In the genomic region with DNA sequence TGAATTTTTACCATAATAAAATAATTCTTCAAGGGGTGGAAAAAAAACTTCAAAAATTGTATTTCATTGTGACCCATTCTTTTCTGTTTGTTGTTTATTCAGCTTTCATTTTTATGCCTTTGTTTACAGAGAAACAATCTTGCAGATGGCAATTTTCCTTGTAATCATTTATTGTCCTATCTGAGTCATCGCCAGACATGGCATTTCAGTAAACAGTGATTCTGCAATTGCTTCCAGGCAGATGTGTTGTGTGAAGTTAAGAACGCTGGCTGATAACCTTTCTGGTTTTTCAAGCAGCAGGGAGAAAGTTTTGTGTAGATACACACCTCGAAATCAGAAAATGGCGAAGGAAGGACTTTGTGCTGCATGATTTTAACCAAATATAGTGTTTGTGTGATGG, we compare ENCODE assay signal across 1 cellular context.
TF ChIP-seq lines count a peak whose summit lies in the region.

No MANE protein-coding gene starts in this region.

TF ChIP-seq in SK-N-SH, 30 proteins besides CTCF, POLR2A, EP300 and RAD21 (continued from another document):
- TF ChIP-seq, protein P1, sequence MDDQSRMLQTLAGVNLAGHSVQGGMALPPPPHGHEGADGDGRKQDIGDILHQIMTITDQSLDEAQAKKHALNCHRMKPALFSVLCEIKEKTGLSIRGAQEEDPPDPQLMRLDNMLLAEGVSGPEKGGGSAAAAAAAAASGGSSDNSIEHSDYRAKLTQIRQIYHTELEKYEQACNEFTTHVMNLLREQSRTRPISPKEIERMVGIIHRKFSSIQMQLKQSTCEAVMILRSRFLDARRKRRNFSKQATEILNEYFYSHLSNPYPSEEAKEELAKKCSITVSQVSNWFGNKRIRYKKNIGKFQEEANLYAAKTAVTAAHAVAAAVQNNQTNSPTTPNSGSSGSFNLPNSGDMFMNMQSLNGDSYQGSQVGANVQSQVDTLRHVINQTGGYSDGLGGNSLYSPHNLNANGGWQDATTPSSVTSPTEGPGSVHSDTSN (IDR thresholded peaks at IDR 0.05) = peak; percentile 35; the same call in 1 of the 2 replicates
- TF ChIP-seq NFIC (IDR thresholded peaks at IDR 0.05; ENCODE audit: borderline replicate concordance) (no peak), NRF1 (IDR thresholded peaks at IDR 0.05; ENCODE audit: low read depth, low read length) (no peak), RCOR1 (IDR thresholded peaks at IDR 0.05; ENCODE audit: low read length) (peak; percentile 97), RFX5 (IDR thresholded peaks at IDR 0.05; ENCODE audit: low read length) (no peak), FOXJ3 (CRISPR knock-in tag; IDR thresholded peaks at IDR 0.05) (peak; percentile 100), FOSL2 (IDR thresholded peaks at IDR 0.05; ENCODE audit: borderline replicate concordance, low read depth) (peak; percentile 23), SMC3 (IDR thresholded peaks at IDR 0.05; ENCODE audit: low read depth, low read length) (no peak; the same call in 1 of the 2 replicates), SIN3A (IDR thresholded peaks at IDR 0.05; ENCODE audit: borderline replicate concordance, low read depth, low read length) (no peak), ELF1 (IDR thresholded peaks at IDR 0.05) (no peak), TCF12 (IDR thresholded peaks at IDR 0.05) (peak; percentile 73), MXI1 (IDR thresholded peaks at IDR 0.05; ENCODE audit: low read depth, low read length) (peak; percentile 52; the same call in 1 of the 2 replicates), GATA2 (CRISPR knock-in tag; IDR thresholded peaks at IDR 0.05) (peak; percentile 100), JUND (IDR thresholded peaks at IDR 0.05) (peak; percentile 39; the same call in 1 of the 2 replicates), YY1 (IDR thresholded peaks at IDR 0.05; ENCODE audit: low read depth) (no peak), TAF1 (IDR thresholded peaks at IDR 0.05; ENCODE audit: borderline replicate concordance, low read depth, low read length) (no peak), GABPA (IDR thresholded peaks at IDR 0.05; ENCODE audit: low read depth) (no peak), FOXM1 (IDR thresholded peaks at IDR 0.05; ENCODE audit: low read depth) (no peak), MEF2A (IDR thresholded peaks at IDR 0.05; ENCODE audit: borderline replicate concordance, low read depth) (no peak)
- TF ChIP-seq, protein P2, sequence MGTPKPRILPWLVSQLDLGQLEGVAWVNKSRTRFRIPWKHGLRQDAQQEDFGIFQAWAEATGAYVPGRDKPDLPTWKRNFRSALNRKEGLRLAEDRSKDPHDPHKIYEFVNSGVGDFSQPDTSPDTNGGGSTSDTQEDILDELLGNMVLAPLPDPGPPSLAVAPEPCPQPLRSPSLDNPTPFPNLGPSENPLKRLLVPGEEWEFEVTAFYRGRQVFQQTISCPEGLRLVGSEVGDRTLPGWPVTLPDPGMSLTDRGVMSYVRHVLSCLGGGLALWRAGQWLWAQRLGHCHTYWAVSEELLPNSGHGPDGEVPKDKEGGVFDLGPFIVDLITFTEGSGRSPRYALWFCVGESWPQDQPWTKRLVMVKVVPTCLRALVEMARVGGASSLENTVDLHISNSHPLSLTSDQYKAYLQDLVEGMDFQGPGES (IDR thresholded peaks at IDR 0.05; ENCODE audit: low read depth, low read length) = no peak
- TF ChIP-seq, protein P3, sequence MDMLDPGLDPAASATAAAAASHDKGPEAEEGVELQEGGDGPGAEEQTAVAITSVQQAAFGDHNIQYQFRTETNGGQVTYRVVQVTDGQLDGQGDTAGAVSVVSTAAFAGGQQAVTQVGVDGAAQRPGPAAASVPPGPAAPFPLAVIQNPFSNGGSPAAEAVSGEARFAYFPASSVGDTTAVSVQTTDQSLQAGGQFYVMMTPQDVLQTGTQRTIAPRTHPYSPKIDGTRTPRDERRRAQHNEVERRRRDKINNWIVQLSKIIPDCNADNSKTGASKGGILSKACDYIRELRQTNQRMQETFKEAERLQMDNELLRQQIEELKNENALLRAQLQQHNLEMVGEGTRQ (IDR thresholded peaks at IDR 0.05; ENCODE audit: borderline replicate concordance, low read depth, low read length) = no peak
- TF ChIP-seq, protein P4, sequence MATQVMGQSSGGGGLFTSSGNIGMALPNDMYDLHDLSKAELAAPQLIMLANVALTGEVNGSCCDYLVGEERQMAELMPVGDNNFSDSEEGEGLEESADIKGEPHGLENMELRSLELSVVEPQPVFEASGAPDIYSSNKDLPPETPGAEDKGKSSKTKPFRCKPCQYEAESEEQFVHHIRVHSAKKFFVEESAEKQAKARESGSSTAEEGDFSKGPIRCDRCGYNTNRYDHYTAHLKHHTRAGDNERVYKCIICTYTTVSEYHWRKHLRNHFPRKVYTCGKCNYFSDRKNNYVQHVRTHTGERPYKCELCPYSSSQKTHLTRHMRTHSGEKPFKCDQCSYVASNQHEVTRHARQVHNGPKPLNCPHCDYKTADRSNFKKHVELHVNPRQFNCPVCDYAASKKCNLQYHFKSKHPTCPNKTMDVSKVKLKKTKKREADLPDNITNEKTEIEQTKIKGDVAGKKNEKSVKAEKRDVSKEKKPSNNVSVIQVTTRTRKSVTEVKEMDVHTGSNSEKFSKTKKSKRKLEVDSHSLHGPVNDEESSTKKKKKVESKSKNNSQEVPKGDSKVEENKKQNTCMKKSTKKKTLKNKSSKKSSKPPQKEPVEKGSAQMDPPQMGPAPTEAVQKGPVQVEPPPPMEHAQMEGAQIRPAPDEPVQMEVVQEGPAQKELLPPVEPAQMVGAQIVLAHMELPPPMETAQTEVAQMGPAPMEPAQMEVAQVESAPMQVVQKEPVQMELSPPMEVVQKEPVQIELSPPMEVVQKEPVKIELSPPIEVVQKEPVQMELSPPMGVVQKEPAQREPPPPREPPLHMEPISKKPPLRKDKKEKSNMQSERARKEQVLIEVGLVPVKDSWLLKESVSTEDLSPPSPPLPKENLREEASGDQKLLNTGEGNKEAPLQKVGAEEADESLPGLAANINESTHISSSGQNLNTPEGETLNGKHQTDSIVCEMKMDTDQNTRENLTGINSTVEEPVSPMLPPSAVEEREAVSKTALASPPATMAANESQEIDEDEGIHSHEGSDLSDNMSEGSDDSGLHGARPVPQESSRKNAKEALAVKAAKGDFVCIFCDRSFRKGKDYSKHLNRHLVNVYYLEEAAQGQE (IDR thresholded peaks at IDR 0.05; ENCODE audit: low read depth, low read length) = no peak
- TF ChIP-seq, protein P5, sequence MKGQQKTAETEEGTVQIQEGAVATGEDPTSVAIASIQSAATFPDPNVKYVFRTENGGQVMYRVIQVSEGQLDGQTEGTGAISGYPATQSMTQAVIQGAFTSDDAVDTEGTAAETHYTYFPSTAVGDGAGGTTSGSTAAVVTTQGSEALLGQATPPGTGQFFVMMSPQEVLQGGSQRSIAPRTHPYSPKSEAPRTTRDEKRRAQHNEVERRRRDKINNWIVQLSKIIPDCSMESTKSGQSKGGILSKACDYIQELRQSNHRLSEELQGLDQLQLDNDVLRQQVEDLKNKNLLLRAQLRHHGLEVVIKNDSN (IDR thresholded peaks at IDR 0.05; ENCODE audit: borderline replicate concordance, low read depth) = no peak
- TF ChIP-seq, protein P6, sequence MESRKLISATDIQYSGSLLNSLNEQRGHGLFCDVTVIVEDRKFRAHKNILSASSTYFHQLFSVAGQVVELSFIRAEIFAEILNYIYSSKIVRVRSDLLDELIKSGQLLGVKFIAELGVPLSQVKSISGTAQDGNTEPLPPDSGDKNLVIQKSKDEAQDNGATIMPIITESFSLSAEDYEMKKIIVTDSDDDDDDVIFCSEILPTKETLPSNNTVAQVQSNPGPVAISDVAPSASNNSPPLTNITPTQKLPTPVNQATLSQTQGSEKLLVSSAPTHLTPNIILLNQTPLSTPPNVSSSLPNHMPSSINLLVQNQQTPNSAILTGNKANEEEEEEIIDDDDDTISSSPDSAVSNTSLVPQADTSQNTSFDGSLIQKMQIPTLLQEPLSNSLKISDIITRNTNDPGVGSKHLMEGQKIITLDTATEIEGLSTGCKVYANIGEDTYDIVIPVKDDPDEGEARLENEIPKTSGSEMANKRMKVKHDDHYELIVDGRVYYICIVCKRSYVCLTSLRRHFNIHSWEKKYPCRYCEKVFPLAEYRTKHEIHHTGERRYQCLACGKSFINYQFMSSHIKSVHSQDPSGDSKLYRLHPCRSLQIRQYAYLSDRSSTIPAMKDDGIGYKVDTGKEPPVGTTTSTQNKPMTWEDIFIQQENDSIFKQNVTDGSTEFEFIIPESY (IDR thresholded peaks at IDR 0.05; ENCODE audit: borderline replicate concordance, low read depth) = no peak
